16 cellular contexts compared by ENCODE assay signal in genomic region chr9:70399141-70399540, GRCh38. TPM values are rescaled to one million over a fixed set of nuclear protein-coding genes. Genes with fewer than 3 reads are reported as not detected.
DNase-seq lines count a peak whose midpoint lies in the region; ATAC-seq, FAIRE-seq and TF ChIP-seq lines count a peak whose summit lies in the region.
"Had no signal": no experiment of that assay in that cellular context is flagged by ENCODE, and none has a peak within 500 bp of the region (broad histone marks: within the 10 kb centered on the region; RNA-seq: fewer than 3 reads in every experiment).

No MANE protein-coding gene starts in this region.

- no peak for TF ChIP-seq CTCF in H1 (IDR thresholded peaks at IDR 0.05; ENCODE audit: control extremely low read depth in 1 of 3, insufficient read depth in 1 of 3, low read depth in 1 of 3, low read length in 3 of 3)
- no peak for TF ChIP-seq CTCF in suprapubic skin (IDR thresholded peaks at IDR 0.05)

- H3K27me3 Mint-ChIP-seq in activated T-cell treated with anti-CD3 and anti-CD28 coated beads, Interleukin-2, amount 50 U/mL, for 72 hours (ENCODE audit: low read depth), result no peaks in the 10 kb centered on the region
- H3K27me3 Mint-ChIP-seq in T-cell, result no peaks in the 10 kb centered on the region

- H3K23me2 ChIP-seq in H1 (ENCODE audit: low read depth, low read length), result no peaks in the 10 kb centered on the region

- no peak overlapping the region for H2BK12ac ChIP-seq in H1 (ENCODE audit: low read depth, low read length)

- no peak overlapping the region for H2BK5ac ChIP-seq in H1 (ENCODE audit: low read depth, low read length)

- H3K79me2 ChIP-seq in H1 (ENCODE audit: control insufficient read depth in 1 of 2, insufficient read depth in 2 of 2, low read length in 2 of 2), result no peaks in the 10 kb centered on the region

- no peaks in the 10 kb centered on the region for H3K79me1 ChIP-seq in H1 (ENCODE audit: low read depth, low read length)

- peak overlapping the region; percentile 67 to 78 for H3K4me3 Mint-ChIP-seq in activated T-cell treated with anti-CD3 and anti-CD28 coated beads, Interleukin-2, amount 50 U/mL, for 72 hours
- H3K4me3 Mint-ChIP-seq in T-cell, result peak overlapping the region; percentile 4 to 55 (median 39)
- H3K4me3 Mint-ChIP-seq: H9, neural crest cell had no signal

- no peak overlapping the region for H3K56ac ChIP-seq in H1 (replicated peaks; ENCODE audit: insufficient read length, low read depth, low read length)

- no peak overlapping the region for H2AFZ ChIP-seq in H1 (ENCODE audit: low read length)

- H3K9me3 Mint-ChIP-seq in activated T-cell treated with anti-CD3 and anti-CD28 coated beads, Interleukin-2, amount 50 U/mL, for 72 hours, result no peaks in the 10 kb centered on the region
- H3K9me3 Mint-ChIP-seq in T-cell, result no peaks in the 10 kb centered on the region
- H3K9me3 Mint-ChIP-seq: H9, neural crest cell had no signal

- H3K27ac Mint-ChIP-seq in activated T-cell treated with anti-CD3 and anti-CD28 coated beads, Interleukin-2, amount 50 U/mL, for 72 hours, result peak overlapping the region; percentile 92
- H3K27ac Mint-ChIP-seq in T-cell, result peak overlapping the region; percentile 92 to 93
- H3K27ac Mint-ChIP-seq: H9 had no signal

- no peak overlapping the region for H3K4me3 ChIP-seq in H1 (ENCODE audit: extremely low read depth in 1 of 4, insufficient read depth in 2 of 4, low read depth in 3 of 4, low read length in 4 of 4)
- H3K4me3 ChIP-seq in suprapubic skin, result peak overlapping the region; percentile 5
- H3K4me3 ChIP-seq: esophagus squamous epithelium had no signal

- TF ChIP-seq POLR2A in H1 (IDR thresholded peaks at IDR 0.05; ENCODE audit: control extremely low read depth in 1 of 2, low read depth in 2 of 2, low read length in 2 of 2) (no peak), suprapubic skin (IDR thresholded peaks at IDR 0.05) (no peak)

- H2AK5ac ChIP-seq in H1 (ENCODE audit: low read depth, low read length), result no peak overlapping the region

- CTCF ChIA-PET in T-cell (lab: Charles Lee), result interaction anchor here in 1 of 2 donors (1.4 kb wide), 1 partner anchor 11 kb away, joined by 5 read pairs; no protein-coding TSS in a partner anchor
- CTCF ChIA-PET in H1 (lab: Charles Lee; ENCODE audit: partially characterized antibody), result interaction anchor here (0.9 to 4.7 kb wide), 4 partner anchors 9 to 203 kb away, joined by 3 to 18 read pairs (median 7); no protein-coding TSS in a partner anchor

- no peak for ATAC-seq in activated T-cell treated with anti-CD3 and anti-CD28 coated beads, Interleukin-2, amount 50 U/mL, for 72 hours (replicated peaks in 1 of 2)
- ATAC-seq in T-cell (replicated peaks in 1 of 4) (no peak), HG03571 (IDR thresholded peaks at IDR 0.05; ENCODE audit: unreplicated experiment) (no peak)

- no peak for FAIRE-seq in H1 (lab: Jason Lieb, UNC)

- no peak overlapping the region for H3K23ac ChIP-seq in H1 (ENCODE audit: insufficient read length)

- H3K27me3 ChIP-seq in H1 (replicated peaks in 1 of 4; ENCODE audit: control insufficient read depth in 3 of 4, extremely low read depth in 1 of 4, insufficient read depth in 3 of 4, low read length in 3 of 4) (0 out of 7 replicates have a peak, but pooled peaks cover 0 to 3% (median 0%) of the 10 kb centered on the region in 4 experiments), suprapubic skin (no peaks in the 10 kb centered on the region)
- H3K27me3 ChIP-seq: esophagus squamous epithelium had no signal

- H2BK20ac ChIP-seq in H1 (ENCODE audit: low read length), result no peak overlapping the region

- H2BK15ac ChIP-seq in H1 (ENCODE audit: low read length), result no peak overlapping the region

- H3K9ac ChIP-seq in H1 (replicated peaks in 1 of 4; ENCODE audit: extremely low read depth in 1 of 4, low read depth in 3 of 4, low read length in 3 of 4), result no peak overlapping the region

- H3K36me3 Mint-ChIP-seq in activated T-cell treated with anti-CD3 and anti-CD28 coated beads, Interleukin-2, amount 50 U/mL, for 72 hours (ENCODE audit: insufficient read depth in 2 of 2), result no peaks in the 10 kb centered on the region
- no peaks in the 10 kb centered on the region for H3K36me3 Mint-ChIP-seq in T-cell

- no peak overlapping the region for H3K14ac ChIP-seq in H1 (ENCODE audit: insufficient read length)

- H3K18ac ChIP-seq in H1 (ENCODE audit: extremely low read depth, low read length), result no peak overlapping the region

- H4K91ac ChIP-seq in H1 (replicated peaks; ENCODE audit: insufficient read length, low read length), result no peak overlapping the region

- no peak overlapping the region for H2BK120ac ChIP-seq in H1 (replicated peaks; ENCODE audit: low read depth, low read length)

- H3K36me3 ChIP-seq in H1 (ENCODE audit: control insufficient read depth in 2 of 4, insufficient read depth in 4 of 4, low read length in 3 of 4) (no peaks in the 10 kb centered on the region), suprapubic skin (no peaks in the 10 kb centered on the region)
- H3K36me3 ChIP-seq: esophagus squamous epithelium had no signal

- POLR2A ChIA-PET in T-cell (lab: Charles Lee), result interaction anchor here (0.7 to 1.1 kb wide), 3 partner anchors 8 to 20 kb away, joined by 3 to 10 read pairs (median 3); no protein-coding TSS in a partner anchor
- POLR2A ChIA-PET in H1 (lab: Charles Lee; ENCODE audit: partially characterized antibody), result no interaction called here

- H3K9me3 ChIP-seq in H1 (ENCODE audit: insufficient read depth in 2 of 2, low read depth in 1 of 2, low read length in 1 of 2) (no peaks in the 10 kb centered on the region), suprapubic skin (no peaks in the 10 kb centered on the region)
- H3K9me3 ChIP-seq: esophagus squamous epithelium had no signal

- DNase-seq in activated T-cell treated with anti-CD3 and anti-CD28 coated beads, Interleukin-2, amount 50 U/mL, for 72 hours, result no peak
- DNase-seq in activated T-cell treated with anti-CD3 and anti-CD28 coated beads, Interleukin-2, amount 50 U/mL, for 48 hours, result no peak
- DNase-seq in T-cell, result no peak
- no peak for DNase-seq in H1 (ENCODE audit: low read depth in 1 of 2, low spot score in 2 of 2)
- no peak for DNase-seq in suprapubic skin (ENCODE audit: low spot score in 2 of 2)
- DNase-seq in NCI-H1048 (lab: John Stamatoyannopoulos, UW), result no peak
- no peak for DNase-seq in stimulated activated CD4-positive, alpha-beta T cell treated with anti-CD3 and anti-CD28 coated beads, Interleukin-4, amount 100 ng/mL, for 4 hours
- DNase-seq: aorta, DMS79, esophagus squamous epithelium, H9, Kasumi-1, NCI-H446, T-helper 9 cell had no signal

- peaks cover 0 to 1% of the 10 kb centered on the region in 2 experiments for H4K20me1 ChIP-seq in H1 (replicated peaks in 1 of 2; ENCODE audit: control insufficient read depth in 1 of 2, insufficient read depth in 2 of 2, low read length in 2 of 2)

- H3K4me1 ChIP-seq in H1 (replicated peaks in 1 of 4; ENCODE audit: control insufficient read depth in 3 of 4, insufficient read depth in 4 of 4, low read length in 3 of 4) (no peaks in the 10 kb centered on the region), suprapubic skin (peaks cover 82% of the 10 kb centered on the region)

- H3K27ac ChIP-seq in H1 (ENCODE audit: low read depth, low read length), result no peak overlapping the region
- H3K27ac ChIP-seq in suprapubic skin, result no peak overlapping the region

- no peak overlapping the region for H4K8ac ChIP-seq in H1 (ENCODE audit: extremely low read depth, insufficient read depth, low read length)

- TF ChIP-seq EP300 in H1 (IDR thresholded peaks at IDR 0.05; ENCODE audit: borderline replicate concordance in 1 of 2, low read depth in 2 of 2, low read length in 2 of 2) (no peak), suprapubic skin (IDR thresholded peaks at IDR 0.05) (no peak)

- no peak overlapping the region for H3K4me2 ChIP-seq in H1 (ENCODE audit: insufficient read depth in 1 of 2, low read depth in 2 of 2, low read length in 2 of 2)

- H3K4ac ChIP-seq in H1 (replicated peaks; ENCODE audit: insufficient read length, low read depth, low read length), result no peak overlapping the region

- H3K4me1 Mint-ChIP-seq in activated T-cell treated with anti-CD3 and anti-CD28 coated beads, Interleukin-2, amount 50 U/mL, for 72 hours (ENCODE audit: low read depth), result peaks cover 66% of the 10 kb centered on the region
- H3K4me1 Mint-ChIP-seq in T-cell, result peaks cover 78 to 84% (median 78%) of the 10 kb centered on the region in 3 donors
- H3K4me1 Mint-ChIP-seq: H9, neural crest cell had no signal

- H4K5ac ChIP-seq in H1 (ENCODE audit: insufficient read length, low read depth, low read length), result no peak overlapping the region

- TF ChIP-seq RAD21 in H1 (IDR thresholded peaks at IDR 0.05 in 1 of 2, conservative IDR thresholded peaks at IDR 0.05 in 1 of 2; ENCODE audit: low read depth in 2 of 2, low read length in 2 of 2), result no peak

TF ChIP-seq in H1, 55 proteins besides CTCF, POLR2A, EP300 and RAD21:
- TF ChIP-seq E2F6 (IDR thresholded peaks at IDR 0.05), result no peak
- peak; percentile 34; the same call in 1 of the 2 replicates for TF ChIP-seq CEBPB (IDR thresholded peaks at IDR 0.05; ENCODE audit: low read depth, low read length)

RNA-seq across cellular contexts. Expression of gene KLF9, which starts 15.3 kb away (rescaled TPM):
- total RNA-seq in activated T-cell treated with anti-CD3 and anti-CD28 coated beads, Interleukin-2, amount 50 U/mL, for 72 hours, result 10 to 100 TPM; 27.5 to 35.4 TPM
- total RNA-seq in T-cell, result 10 to 100 TPM; 21.7 to 91.7 (median 23.6) TPM
- 0.82 and 0.98 TPM in 2 replicates for total RNA-seq in H1 (2021; fragmentation: NEBNext Ultra II Directional; extraction: Animal tissue kit (Norgen Biotek cat#: 25700))
- polyA plus RNA-seq in H1 (2011; rRNA removed), result 0.47 TPM in 2 replicates
- polyA plus RNA-seq in H1 (2011; cell fraction: cytosol; rRNA removed), result 0.71 TPM
- 0.47 TPM for polyA plus RNA-seq in H1 (2011; cell fraction: nucleus; rRNA removed)
- polyA plus RNA-seq in H1 (2012, experiment 1 of 2), result 0.39 to 0.98 TPM (median 0.61 TPM) in 4 replicates
- 0.03 TPM for polyA plus RNA-seq in H1 (2012, experiment 2 of 2)
- 0.49 TPM for polyA plus RNA-seq in H1 (2013, experiment 1 of 2)
- 0.55 TPM for polyA plus RNA-seq in H1 (2013, experiment 2 of 2)
- polyA minus RNA-seq in H1 (2011; rRNA and poly(A)+ RNA removed), result 0.66 and 0.76 TPM in 2 replicates
- polyA minus RNA-seq in H1 (2011; cell fraction: cytosol; rRNA and poly(A)+ RNA removed), result 0.95 TPM
- 1.2 TPM for polyA minus RNA-seq in H1 (2011; cell fraction: nucleus; rRNA and poly(A)+ RNA removed)
- total RNA-seq in suprapubic skin, result 100 to 1,000 TPM in 3 of 4 donors, 10 to 100 TPM in 1; 90.0 to 118 (median 109) TPM

Comparison
In these comparisons a context has a peak if more than half of its experiments do, and no peak if none do; other contexts are left out.
1. RNA of gene KLF9, which starts 15.3 kb away (total RNA-seq): 90.0 to 118 TPM in suprapubic skin, 27.5 to 35.4 TPM in activated T-cell treated with anti-CD3 and anti-CD28 coated beads, Interleukin-2, amount 50 U/mL, for 72 hours and 21.7 to 91.7 TPM in T-cell; 0.82 to 0.98 TPM in H1; every median in the first group is over 10 times any median in the second.